Comparison of ENCODE assay signal across 36 cellular contexts in the genomic region with DNA sequence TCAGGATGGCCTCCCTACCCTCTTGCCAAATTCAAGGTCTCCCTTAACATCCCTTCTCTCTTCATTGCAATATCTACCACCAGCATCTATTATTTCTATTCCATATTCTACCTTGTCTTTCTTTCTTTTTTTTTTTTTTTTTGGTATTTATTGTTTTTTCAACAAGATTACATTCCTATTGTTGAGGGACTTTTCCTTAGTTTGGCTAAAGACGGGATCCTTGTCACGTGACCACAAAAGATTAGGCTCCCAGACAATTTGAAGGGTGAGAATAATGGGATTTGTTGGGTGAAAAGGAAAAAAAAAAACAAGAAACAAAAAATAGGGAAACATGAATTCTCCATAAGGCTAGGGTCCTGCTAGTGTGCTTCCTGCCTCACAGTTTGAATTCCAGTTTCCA.
"Had no signal": no experiment of that assay in that cellular context is flagged by ENCODE, and none has a peak within 500 bp of the region (broad histone marks: within the 10 kb centered on the region; RNA-seq: fewer than 3 reads in every experiment).

No MANE protein-coding gene starts in this region.

- H3K36me3 ChIP-seq: MG63 had no signal

- H3K9me3 ChIP-seq: MG63 had no signal

- DNase-seq: Karpas-422, Kasumi-1, MG63, MM.1S, MV-4-11, NCI-H1048, NCI-H1092, NCI-H1092 treated with DMSO at 0.1 percent for 48 hours, NCI-H1105, NCI-H1105 treated with DMSO at 0.1 percent for 48 hours, NCI-H1417, NCI-H1417 treated with DMSO at 0.1 percent for 48 hours, NCI-H1436, NCI-H1436 treated with DMSO at 0.1 percent for 48 hours, NCI-H146, NCI-H1694, NCI-H1694 treated with DMSO at 0.1 percent for 48 hours, NCI-H187, NCI-H187 treated with DMSO at 0.1 percent for 48 hours, NCI-H1930, NCI-H2029, NCI-H2029 treated with DMSO at 0.1 percent for 48 hours, NCI-H2081, NCI-H2081 treated with DMSO at 0.1 percent for 48 hours, NCI-H2107, NCI-H2171, NCI-H2171 treated with DMSO at 0.1 percent for 48 hours, NCI-H2227 treated with DMSO at 0.1 percent for 48 hours, NCI-H226, NCI-H345, NCI-H446, NCI-H446 treated with DMSO at 0.1 percent for 48 hours, NCI-H510A, NCI-H510A treated with DMSO at 0.1 percent for 48 hours, NCI-H524, NCI-H524 treated with DMSO at 0.1 percent for 48 hours had no signal

- H3K27me3 ChIP-seq: MG63 had no signal

- H3K4me3 ChIP-seq: MG63 had no signal
